ENCODE assay signal across 8 cellular contexts in genomic region chr6:27872634-27873028, GRCh38. TPM values are rescaled to one million over a fixed set of nuclear protein-coding genes. Genes with fewer than 3 reads are reported as not detected.
DNase-seq lines count a peak whose midpoint lies in the region; ATAC-seq and TF ChIP-seq lines count a peak whose summit lies in the region.

No MANE protein-coding gene starts in this region.

- DNase-seq in left ventricle myocardium inferior (no peak), Right ventricle myocardium inferior (ENCODE audit: missing footprints) (no peak), MM.1S (no peak), naive B cell (no peak), posterior vena cava (ENCODE audit: low spot score) (no peak), substantia nigra (lab: John Stamatoyannopoulos, UW) (no peak), cerebellum (ENCODE audit: low spot score) (no peak)
- no peak for DNase-seq in central memory CD8-positive, alpha-beta T cell (ENCODE audit: low spot score in 2 of 2)

- peak overlapping the region; percentile 77 for H3K27ac ChIP-seq in left ventricle myocardium inferior (replicated peaks)
- peak overlapping the region; percentile 44; the same call in 1 of the 2 replicates for H3K27ac ChIP-seq in MM.1S (ENCODE audit: low read length)
- H3K27ac ChIP-seq in substantia nigra (ENCODE audit: low read depth, low read length, poor library complexity, severe bottlenecking): no peak overlapping the region

- intact Hi-C loops in left ventricle myocardium inferior (cut with micrococcal nuclease): no loop called here
- intact Hi-C loops in Right ventricle myocardium inferior (cut with DNase I): loop anchor here (5.0 kb wide), 1 partner anchor 35 kb away; a partner anchor contains a TSS
- intact Hi-C loops in posterior vena cava (cut with DNase I): no loop called here

- H3K4me2 ChIP-seq in MM.1S (ENCODE audit: low read depth, low read length): peak overlapping the region; percentile 71

- H3K4me1 Mint-ChIP-seq in central memory CD8-positive, alpha-beta T cell: peaks cover 31% of the 10 kb centered on the region
- peaks cover 27 to 37% (median 33%) of the 10 kb centered on the region in 3 donors for H3K4me1 Mint-ChIP-seq in naive B cell

- no peaks in the 10 kb centered on the region for H3K9me3 ChIP-seq in left ventricle myocardium inferior (replicated peaks)
- H3K9me3 ChIP-seq in MM.1S (replicated peaks; ENCODE audit: insufficient read depth, low read length): no peaks in the 10 kb centered on the region

- peaks cover 29% of the 10 kb centered on the region for H3K36me3 Mint-ChIP-seq in central memory CD8-positive, alpha-beta T cell (ENCODE audit: insufficient read depth)
- H3K36me3 Mint-ChIP-seq in naive B cell: no peaks in the 10 kb centered on the region

- H3K9me3 Mint-ChIP-seq in central memory CD8-positive, alpha-beta T cell: no peaks in the 10 kb centered on the region
- peaks cover 0 to 6% (median 0%) of the 10 kb centered on the region in 7 donors for H3K9me3 Mint-ChIP-seq in naive B cell

- H3K4me3 ChIP-seq in left ventricle myocardium inferior (peak overlapping the region; percentile 71), MM.1S (ENCODE audit: low read length) (peak overlapping the region; percentile 64)

- H3K27me3 Mint-ChIP-seq in central memory CD8-positive, alpha-beta T cell: no peaks in the 10 kb centered on the region
- no peaks in the 10 kb centered on the region for H3K27me3 Mint-ChIP-seq in naive B cell

- H3K36me3 ChIP-seq in left ventricle myocardium inferior: no peaks in the 10 kb centered on the region
- H3K36me3 ChIP-seq in MM.1S (replicated peaks; ENCODE audit: insufficient read depth, low read length): no peaks in the 10 kb centered on the region

- peaks cover 5% of the 10 kb centered on the region; the same call in 1 of the 2 replicates for H3F3A ChIP-seq in MM.1S (ENCODE audit: insufficient read depth, low read length)

- H3K9ac ChIP-seq in MM.1S (ENCODE audit: low read length): peak overlapping the region; percentile 39; the same call in 1 of the 2 replicates

- H3K4me3 Mint-ChIP-seq in central memory CD8-positive, alpha-beta T cell: peak overlapping the region; percentile 93
- H3K4me3 Mint-ChIP-seq in naive B cell: peak overlapping the region; percentile 89 to 98 (median 94)

- H3K79me2 ChIP-seq in MM.1S (ENCODE audit: low read length): no peaks in the 10 kb centered on the region

- no peak for ATAC-seq in Right ventricle myocardium inferior
- peak; percentile 44 for ATAC-seq in central memory CD8-positive, alpha-beta T cell (replicated peaks; ENCODE audit: extremely low read depth, poor library complexity, severe bottlenecking)
- ATAC-seq in naive B cell (ENCODE audit: low read depth in 2 of 2): peak; percentile 34 to 37

- peaks cover 24% of the 10 kb centered on the region for H3K4me1 ChIP-seq in left ventricle myocardium inferior
- H3K4me1 ChIP-seq in MM.1S (ENCODE audit: low read length): peaks cover 8% of the 10 kb centered on the region

- H3K9me2 ChIP-seq in MM.1S (replicated peaks; ENCODE audit: insufficient read depth, low read length): no peaks in the 10 kb centered on the region

- peak overlapping the region; percentile 70 for H2AFZ ChIP-seq in MM.1S (ENCODE audit: low read length)

- peak overlapping the region; percentile 95 for H3K27ac Mint-ChIP-seq in central memory CD8-positive, alpha-beta T cell (ENCODE audit: low read depth)
- H3K27ac Mint-ChIP-seq in naive B cell: peak overlapping the region; percentile 93 to 98 (median 98)

- H4K20me1 ChIP-seq in MM.1S (ENCODE audit: insufficient read depth, low read length): no peaks in the 10 kb centered on the region

- TF ChIP-seq CTCF in left ventricle myocardium inferior (IDR thresholded peaks at IDR 0.05; ENCODE audit: borderline replicate concordance) (no peak), MM.1S (IDR thresholded peaks at IDR 0.05; ENCODE audit: low read length) (no peak)

- H3K27me3 ChIP-seq in left ventricle myocardium inferior (ENCODE audit: low read depth): peaks cover 73% of the 10 kb centered on the region
- H3K27me3 ChIP-seq in MM.1S (replicated peaks; ENCODE audit: insufficient read depth, low read length): no peaks in the 10 kb centered on the region

RNA-seq across cellular contexts. Expression of gene OR2B2, which starts 39.6 kb away (rescaled TPM):
- total RNA-seq in left ventricle myocardium inferior (not detected), Right ventricle myocardium inferior (not detected), posterior vena cava (not detected), cerebellum (not detected)
- polyA plus RNA-seq in naive B cell (ENCODE audit: low read depth in 6 of 6): not detected
